Comparison of ENCODE assay signal across 9 cellular contexts in the genomic region with DNA sequence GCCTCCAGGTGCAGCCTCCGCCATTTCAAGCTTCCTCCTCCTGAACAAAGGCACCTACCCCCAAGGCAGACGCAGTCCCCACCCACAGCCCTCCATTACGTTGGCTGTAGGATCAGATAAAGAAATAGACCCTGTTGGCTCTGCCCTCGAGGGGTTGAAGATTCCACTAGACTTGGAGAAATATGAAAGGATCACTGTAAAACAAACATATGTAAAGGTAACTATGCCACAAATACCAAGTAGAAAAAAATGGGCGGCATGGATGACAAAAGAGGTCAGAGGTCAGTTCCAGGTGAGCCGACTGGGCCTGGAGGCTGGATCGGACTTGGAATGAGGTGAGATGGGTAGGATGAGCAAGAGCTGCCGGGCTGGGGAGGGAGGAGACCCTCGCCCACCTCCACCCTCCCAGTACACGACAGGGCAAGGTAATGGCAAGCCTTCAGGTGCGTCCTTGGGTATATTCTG.
DNase-seq lines count a peak whose midpoint lies in the region; ATAC-seq, FAIRE-seq and TF ChIP-seq lines count a peak whose summit lies in the region.
"Had no signal": no experiment of that assay in that cellular context is flagged by ENCODE, and none has a peak within 500 bp of the region (broad histone marks: within the 10 kb centered on the region; RNA-seq: fewer than 3 reads in every experiment).

No MANE protein-coding gene starts in this region.

- no peaks in the 10 kb centered on the region for H3K9me3 ChIP-seq in astrocyte (ENCODE audit: insufficient read depth, low read depth, low read length)
- H3K9me3 ChIP-seq in lung (ENCODE audit: control insufficient read depth in 2 of 2, insufficient read depth in 1 of 2, low read length in 1 of 2), result no peaks in the 10 kb centered on the region

- ATAC-seq in lung (ENCODE audit: insufficient read depth, low FRiP score) (no peak), GM18498 (IDR thresholded peaks at IDR 0.05; ENCODE audit: unreplicated experiment) (no peak)

- intact Hi-C loops in activated CD4-positive, alpha-beta T cell treated with anti-CD3 and anti-CD28 coated beads, Interleukin-2, amount 10 ng/mL, durations not matched to agents 24 days and 14 days (cut with micrococcal nuclease), result no loop called here

- H3K4me1 ChIP-seq in astrocyte (ENCODE audit: insufficient read depth, low read length) (peaks cover 43% of the 10 kb centered on the region), lung (ENCODE audit: control insufficient read depth in 2 of 2, insufficient read depth in 2 of 2, low read length in 2 of 2) (peaks cover 0 to 12% of the 10 kb centered on the region in 2 donors)

- peak overlapping the region; percentile 53 for H3K4me3 Mint-ChIP-seq in activated CD4-positive, alpha-beta T cell treated with anti-CD3 and anti-CD28 coated beads, Interleukin-2, amount 10 ng/mL, durations not matched to agents 24 days and 14 days
- H3K4me3 Mint-ChIP-seq in astrocyte (ENCODE audit: unreplicated experiment), result peak overlapping the region; percentile 34

- H3K9ac ChIP-seq in astrocyte (ENCODE audit: low read length), result peak overlapping the region; percentile 86

- H3K27ac ChIP-seq in astrocyte (ENCODE audit: low read depth, low read length) (no peak overlapping the region), lung (ENCODE audit: low read depth in 1 of 2, low read length in 1 of 2) (peak overlapping the region; percentile 58 to 68), substantia nigra (ENCODE audit: low read depth, low read length, poor library complexity, severe bottlenecking) (peak overlapping the region; percentile 10)

- DNase-seq in activated CD4-positive, alpha-beta T cell treated with anti-CD3 and anti-CD28 coated beads, Interleukin-2, amount 10 ng/mL, durations not matched to agents 24 days and 14 days, result no peak
- DNase-seq in activated CD4-positive, alpha-beta T cell treated with anti-CD3 and anti-CD28 coated beads for 1 hour, result no peak
- no peak for DNase-seq in astrocyte (ENCODE audit: low read depth)
- DNase-seq in lung (ENCODE audit: low spot score), result no peak
- DNase-seq in substantia nigra (lab: John Stamatoyannopoulos, UW), result no peak
- no peak for DNase-seq in mesenteric fat pad (ENCODE audit: low spot score)
- no peak for DNase-seq in stimulated activated naive CD4-positive, alpha-beta T cell treated with Interleukin-2 at 50 U/mL for 16 hours (lab: John Stamatoyannopoulos, UW)
- DNase-seq: PC-3 had no signal

- peaks cover 21% of the 10 kb centered on the region for H3K79me2 ChIP-seq in astrocyte (ENCODE audit: insufficient read depth, low read length)

- peak overlapping the region; percentile 76 for H2AFZ ChIP-seq in astrocyte (ENCODE audit: low read depth, low read length)

- H3K9me3 Mint-ChIP-seq in activated CD4-positive, alpha-beta T cell treated with anti-CD3 and anti-CD28 coated beads, Interleukin-2, amount 10 ng/mL, durations not matched to agents 24 days and 14 days, result no peaks in the 10 kb centered on the region
- H3K9me3 Mint-ChIP-seq in astrocyte (ENCODE audit: unreplicated experiment), result peaks cover 4% of the 10 kb centered on the region

- no peaks in the 10 kb centered on the region for H3K36me3 ChIP-seq in astrocyte (ENCODE audit: insufficient read depth, low read length)
- H3K36me3 ChIP-seq in lung (ENCODE audit: control insufficient read depth in 2 of 2, insufficient read depth in 2 of 2, low read length in 2 of 2), result peaks cover 0 to 13% of the 10 kb centered on the region in 2 donors

- H3K4me1 Mint-ChIP-seq in activated CD4-positive, alpha-beta T cell treated with anti-CD3 and anti-CD28 coated beads, Interleukin-2, amount 10 ng/mL, durations not matched to agents 24 days and 14 days, result peaks cover 32% of the 10 kb centered on the region
- peaks cover 22% of the 10 kb centered on the region for H3K4me1 Mint-ChIP-seq in astrocyte (ENCODE audit: low read depth, unreplicated experiment)

- peaks cover 50% of the 10 kb centered on the region for H3K36me3 Mint-ChIP-seq in activated CD4-positive, alpha-beta T cell treated with anti-CD3 and anti-CD28 coated beads, Interleukin-2, amount 10 ng/mL, durations not matched to agents 24 days and 14 days (ENCODE audit: low read depth)
- H3K36me3 Mint-ChIP-seq in astrocyte (ENCODE audit: low read depth, unreplicated experiment), result peaks cover 19% of the 10 kb centered on the region

- H3K4me3 ChIP-seq in astrocyte (ENCODE audit: insufficient read depth, low read depth, low read length) (peak overlapping the region; percentile 34), lung (no peak overlapping the region)

- no peak for FAIRE-seq in astrocyte (lab: Jason Lieb, UNC)

- no peaks in the 10 kb centered on the region for H3K27me3 Mint-ChIP-seq in activated CD4-positive, alpha-beta T cell treated with anti-CD3 and anti-CD28 coated beads, Interleukin-2, amount 10 ng/mL, durations not matched to agents 24 days and 14 days
- H3K27me3 Mint-ChIP-seq in astrocyte (ENCODE audit: low read depth, unreplicated experiment), result peaks cover 3% of the 10 kb centered on the region

- H4K20me1 ChIP-seq in astrocyte (ENCODE audit: insufficient read depth, low read length), result no peaks in the 10 kb centered on the region

- 82 to 88% methylated on average over 11 of the region's 11 CpGs for WGBS in lung, 2 donors

- H3K27me3 ChIP-seq in astrocyte (ENCODE audit: insufficient read depth, low read length) (no peaks in the 10 kb centered on the region), lung (ENCODE audit: control insufficient read depth, insufficient read depth) (no peaks in the 10 kb centered on the region)

- TF ChIP-seq CTCF in astrocyte (IDR thresholded peaks at IDR 0.05; ENCODE audit: insufficient read depth, low read depth, low read length) (no peak), lung (IDR thresholded peaks at IDR 0.05; ENCODE audit: control extremely low read depth, extremely low read depth) (no peak)

- H3K4me2 ChIP-seq in astrocyte (ENCODE audit: low read length), result peak overlapping the region; percentile 79

- H3K27ac Mint-ChIP-seq in activated CD4-positive, alpha-beta T cell treated with anti-CD3 and anti-CD28 coated beads, Interleukin-2, amount 10 ng/mL, durations not matched to agents 24 days and 14 days, result peak overlapping the region; percentile 49
- H3K27ac Mint-ChIP-seq in astrocyte (ENCODE audit: unreplicated experiment), result peak overlapping the region; percentile 89
